In genomic region chr19:17226002-17226933, GRCh38 we compare ENCODE assay signal across 1 cellular context.
TF ChIP-seq lines count a peak whose summit lies in the region.

A gene with protein sequence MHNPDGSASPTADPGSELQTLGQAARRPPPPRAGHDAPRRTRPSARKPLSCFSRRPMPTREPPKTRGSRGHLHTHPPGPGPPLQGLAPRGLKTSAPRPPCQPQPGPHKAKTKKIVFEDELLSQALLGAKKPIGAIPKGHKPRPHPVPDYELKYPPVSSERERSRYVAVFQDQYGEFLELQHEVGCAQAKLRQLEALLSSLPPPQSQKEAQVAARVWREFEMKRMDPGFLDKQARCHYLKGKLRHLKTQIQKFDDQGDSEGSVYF (plus strand): TSS chr19:17226226. CDS start chr19:17226248, 22 bp downstream.

TF ChIP-seq in K562, 482 proteins besides CTCF, POLR2A, EP300 and RAD21 (continued from another document and continues in another):
- TF ChIP-seq, protein P1, sequence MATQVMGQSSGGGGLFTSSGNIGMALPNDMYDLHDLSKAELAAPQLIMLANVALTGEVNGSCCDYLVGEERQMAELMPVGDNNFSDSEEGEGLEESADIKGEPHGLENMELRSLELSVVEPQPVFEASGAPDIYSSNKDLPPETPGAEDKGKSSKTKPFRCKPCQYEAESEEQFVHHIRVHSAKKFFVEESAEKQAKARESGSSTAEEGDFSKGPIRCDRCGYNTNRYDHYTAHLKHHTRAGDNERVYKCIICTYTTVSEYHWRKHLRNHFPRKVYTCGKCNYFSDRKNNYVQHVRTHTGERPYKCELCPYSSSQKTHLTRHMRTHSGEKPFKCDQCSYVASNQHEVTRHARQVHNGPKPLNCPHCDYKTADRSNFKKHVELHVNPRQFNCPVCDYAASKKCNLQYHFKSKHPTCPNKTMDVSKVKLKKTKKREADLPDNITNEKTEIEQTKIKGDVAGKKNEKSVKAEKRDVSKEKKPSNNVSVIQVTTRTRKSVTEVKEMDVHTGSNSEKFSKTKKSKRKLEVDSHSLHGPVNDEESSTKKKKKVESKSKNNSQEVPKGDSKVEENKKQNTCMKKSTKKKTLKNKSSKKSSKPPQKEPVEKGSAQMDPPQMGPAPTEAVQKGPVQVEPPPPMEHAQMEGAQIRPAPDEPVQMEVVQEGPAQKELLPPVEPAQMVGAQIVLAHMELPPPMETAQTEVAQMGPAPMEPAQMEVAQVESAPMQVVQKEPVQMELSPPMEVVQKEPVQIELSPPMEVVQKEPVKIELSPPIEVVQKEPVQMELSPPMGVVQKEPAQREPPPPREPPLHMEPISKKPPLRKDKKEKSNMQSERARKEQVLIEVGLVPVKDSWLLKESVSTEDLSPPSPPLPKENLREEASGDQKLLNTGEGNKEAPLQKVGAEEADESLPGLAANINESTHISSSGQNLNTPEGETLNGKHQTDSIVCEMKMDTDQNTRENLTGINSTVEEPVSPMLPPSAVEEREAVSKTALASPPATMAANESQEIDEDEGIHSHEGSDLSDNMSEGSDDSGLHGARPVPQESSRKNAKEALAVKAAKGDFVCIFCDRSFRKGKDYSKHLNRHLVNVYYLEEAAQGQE (CRISPR knock-in tag; IDR thresholded peaks at IDR 0.05; ENCODE audit: low read depth): no peak; the same call in 1 of the 2 replicates
- TF ChIP-seq, protein P2, sequence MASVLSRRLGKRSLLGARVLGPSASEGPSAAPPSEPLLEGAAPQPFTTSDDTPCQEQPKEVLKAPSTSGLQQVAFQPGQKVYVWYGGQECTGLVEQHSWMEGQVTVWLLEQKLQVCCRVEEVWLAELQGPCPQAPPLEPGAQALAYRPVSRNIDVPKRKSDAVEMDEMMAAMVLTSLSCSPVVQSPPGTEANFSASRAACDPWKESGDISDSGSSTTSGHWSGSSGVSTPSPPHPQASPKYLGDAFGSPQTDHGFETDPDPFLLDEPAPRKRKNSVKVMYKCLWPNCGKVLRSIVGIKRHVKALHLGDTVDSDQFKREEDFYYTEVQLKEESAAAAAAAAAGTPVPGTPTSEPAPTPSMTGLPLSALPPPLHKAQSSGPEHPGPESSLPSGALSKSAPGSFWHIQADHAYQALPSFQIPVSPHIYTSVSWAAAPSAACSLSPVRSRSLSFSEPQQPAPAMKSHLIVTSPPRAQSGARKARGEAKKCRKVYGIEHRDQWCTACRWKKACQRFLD (CRISPR knock-in tag; IDR thresholded peaks at IDR 0.05): no peak; the same call in 1 of the 2 replicates
- TF ChIP-seq TAF9B (IDR thresholded peaks at IDR 0.05; ENCODE audit: partially characterized antibody): no peak
- no peak; the same call in 1 of the 2 replicates for TF ChIP-seq ZNF589 (CRISPR knock-in tag; IDR thresholded peaks at IDR 0.05; ENCODE audit: low read depth)
- TF ChIP-seq, protein P3, sequence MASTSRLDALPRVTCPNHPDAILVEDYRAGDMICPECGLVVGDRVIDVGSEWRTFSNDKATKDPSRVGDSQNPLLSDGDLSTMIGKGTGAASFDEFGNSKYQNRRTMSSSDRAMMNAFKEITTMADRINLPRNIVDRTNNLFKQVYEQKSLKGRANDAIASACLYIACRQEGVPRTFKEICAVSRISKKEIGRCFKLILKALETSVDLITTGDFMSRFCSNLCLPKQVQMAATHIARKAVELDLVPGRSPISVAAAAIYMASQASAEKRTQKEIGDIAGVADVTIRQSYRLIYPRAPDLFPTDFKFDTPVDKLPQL (IDR thresholded peaks at IDR 0.05; ENCODE audit: extremely low read depth, insufficient read length): peak; percentile 43
- TF ChIP-seq UBTF (IDR thresholded peaks at IDR 0.05; ENCODE audit: borderline replicate concordance in 1 of 2, low read depth in 2 of 2, low read length in 2 of 2): peak; percentile 27 to 77; a peak in 2 of 4 replicates
- TF ChIP-seq SP1 (CRISPR knock-in tag; IDR thresholded peaks at IDR 0.05): peak; percentile 90
- TF ChIP-seq TEAD4 (IDR thresholded peaks at IDR 0.05; ENCODE audit: low read length): 0 out of 2 replicates have a peak, but pooled peaks have one; percentile 2
- TF ChIP-seq TEAD4 (CRISPR knock-in tag; IDR thresholded peaks at IDR 0.05; ENCODE audit: borderline replicate concordance): no peak
- TF ChIP-seq SIN3A (IDR thresholded peaks at IDR 0.05; ENCODE audit: borderline replicate concordance in 2 of 2, control insufficient read depth in 1 of 2, low read depth in 2 of 2, low read length in 2 of 2): no peak; a peak in 1 of 4 replicates
- TF ChIP-seq ZNF583 (CRISPR knock-in tag; IDR thresholded peaks at IDR 0.05): no peak
- no peak for TF ChIP-seq HLTF (IDR thresholded peaks at IDR 0.05)
- TF ChIP-seq ZNF668 (CRISPR knock-in tag; IDR thresholded peaks at IDR 0.05): no peak
- TF ChIP-seq, protein P4, sequence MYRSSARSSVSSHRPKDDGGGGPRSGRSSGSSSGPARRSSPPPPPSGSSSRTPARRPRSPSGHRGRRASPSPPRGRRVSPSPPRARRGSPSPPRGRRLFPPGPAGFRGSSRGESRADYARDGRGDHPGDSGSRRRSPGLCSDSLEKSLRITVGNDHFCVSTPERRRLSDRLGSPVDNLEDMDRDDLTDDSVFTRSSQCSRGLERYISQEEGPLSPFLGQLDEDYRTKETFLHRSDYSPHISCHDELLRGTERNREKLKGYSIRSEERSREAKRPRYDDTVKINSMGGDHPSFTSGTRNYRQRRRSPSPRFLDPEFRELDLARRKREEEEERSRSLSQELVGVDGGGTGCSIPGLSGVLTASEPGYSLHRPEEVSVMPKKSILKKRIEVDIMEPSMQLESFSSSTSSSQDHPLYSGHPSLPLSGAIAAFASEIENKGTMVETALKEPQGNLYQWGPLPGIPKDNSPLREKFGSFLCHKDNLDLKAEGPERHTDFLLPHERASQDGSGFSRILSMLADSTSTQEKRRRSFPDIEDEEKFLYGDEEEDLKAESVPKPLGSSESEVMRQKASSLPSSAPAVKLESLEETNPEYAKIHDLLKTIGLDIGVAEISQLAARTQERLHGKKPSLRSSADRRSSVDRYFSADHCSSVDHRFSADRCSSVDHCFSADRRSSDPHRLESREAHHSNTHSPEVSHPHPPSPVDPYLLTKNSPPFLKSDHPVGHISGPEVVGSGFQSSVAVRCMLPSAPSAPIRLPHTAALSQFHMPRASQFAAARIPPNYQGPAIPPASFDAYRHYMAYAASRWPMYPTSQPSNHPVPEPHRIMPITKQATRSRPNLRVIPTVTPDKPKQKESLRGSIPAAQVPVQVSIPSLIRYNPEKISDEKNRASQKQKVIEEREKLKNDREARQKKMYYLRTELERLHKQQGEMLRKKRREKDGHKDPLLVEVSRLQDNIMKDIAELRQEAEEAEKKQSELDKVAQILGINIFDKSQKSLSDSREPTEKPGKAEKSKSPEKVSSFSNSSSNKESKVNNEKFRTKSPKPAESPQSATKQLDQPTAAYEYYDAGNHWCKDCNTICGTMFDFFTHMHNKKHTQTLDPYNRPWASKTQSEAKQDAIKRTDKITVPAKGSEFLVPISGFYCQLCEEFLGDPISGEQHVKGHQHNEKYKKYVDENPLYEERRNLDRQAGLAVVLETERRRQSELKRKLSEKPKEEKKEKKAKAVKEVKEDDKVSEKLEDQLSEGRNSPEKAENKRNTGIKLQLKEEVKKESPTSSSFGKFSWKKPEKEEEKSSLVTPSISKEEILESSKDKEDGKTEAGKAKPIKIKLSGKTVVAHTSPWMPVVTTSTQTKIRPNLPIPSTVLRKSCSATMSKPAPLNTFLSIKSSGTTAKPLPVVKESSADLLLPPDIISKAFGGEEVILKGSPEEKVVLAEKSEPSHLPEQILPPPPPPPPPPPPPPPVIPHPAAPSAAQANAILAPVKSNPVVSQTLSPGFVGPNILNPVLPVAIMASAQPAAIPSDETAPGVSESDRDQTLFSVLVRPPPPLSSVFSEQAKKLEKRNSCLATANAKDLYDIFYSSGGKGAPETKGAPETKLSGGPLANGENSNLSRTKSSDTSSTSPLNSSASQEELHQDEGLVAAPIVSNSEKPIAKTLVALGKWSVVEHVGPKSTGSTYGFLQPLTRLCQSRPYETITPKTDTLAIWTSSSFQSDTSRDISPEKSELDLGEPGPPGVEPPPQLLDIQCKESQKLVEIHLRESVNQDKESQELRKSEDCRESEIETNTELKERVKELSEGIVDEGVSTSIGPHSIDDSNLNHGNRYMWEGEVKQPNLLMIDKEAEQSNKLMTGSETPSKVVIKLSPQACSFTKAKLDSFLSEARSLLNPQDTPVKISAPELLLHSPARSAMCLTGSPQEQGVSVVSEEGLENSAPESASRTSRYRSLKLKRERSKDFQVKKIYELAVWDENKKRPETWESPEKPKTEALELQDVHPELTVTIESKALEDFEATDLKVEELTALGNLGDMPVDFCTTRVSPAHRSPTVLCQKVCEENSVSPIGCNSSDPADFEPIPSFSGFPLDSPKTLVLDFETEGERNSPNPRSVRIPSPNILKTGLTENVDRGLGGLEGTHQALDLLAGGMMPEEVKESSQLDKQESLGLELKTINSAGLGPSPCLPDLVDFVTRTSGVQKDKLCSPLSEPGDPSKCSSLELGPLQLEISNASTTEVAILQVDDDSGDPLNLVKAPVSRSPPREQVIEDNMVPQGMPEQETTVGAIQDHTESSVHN (IDR thresholded peaks at IDR 0.05; ENCODE audit: borderline replicate concordance in 1 of 2, low read depth in 1 of 2): no peak
- TF ChIP-seq, protein P5, sequence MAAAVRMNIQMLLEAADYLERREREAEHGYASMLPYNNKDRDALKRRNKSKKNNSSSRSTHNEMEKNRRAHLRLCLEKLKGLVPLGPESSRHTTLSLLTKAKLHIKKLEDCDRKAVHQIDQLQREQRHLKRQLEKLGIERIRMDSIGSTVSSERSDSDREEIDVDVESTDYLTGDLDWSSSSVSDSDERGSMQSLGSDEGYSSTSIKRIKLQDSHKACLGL (CRISPR knock-in tag; IDR thresholded peaks at IDR 0.05; ENCODE audit: borderline replicate concordance, poor library complexity, severe bottlenecking): no peak
- TF ChIP-seq ZNF277 (CRISPR knock-in tag; IDR thresholded peaks at IDR 0.05; ENCODE audit: borderline replicate concordance): no peak
- no peak for TF ChIP-seq ZC3H8 (IDR thresholded peaks at IDR 0.05)
- TF ChIP-seq SNIP1 (IDR thresholded peaks at IDR 0.05; ENCODE audit: low read depth): no peak
- TF ChIP-seq, protein P6, sequence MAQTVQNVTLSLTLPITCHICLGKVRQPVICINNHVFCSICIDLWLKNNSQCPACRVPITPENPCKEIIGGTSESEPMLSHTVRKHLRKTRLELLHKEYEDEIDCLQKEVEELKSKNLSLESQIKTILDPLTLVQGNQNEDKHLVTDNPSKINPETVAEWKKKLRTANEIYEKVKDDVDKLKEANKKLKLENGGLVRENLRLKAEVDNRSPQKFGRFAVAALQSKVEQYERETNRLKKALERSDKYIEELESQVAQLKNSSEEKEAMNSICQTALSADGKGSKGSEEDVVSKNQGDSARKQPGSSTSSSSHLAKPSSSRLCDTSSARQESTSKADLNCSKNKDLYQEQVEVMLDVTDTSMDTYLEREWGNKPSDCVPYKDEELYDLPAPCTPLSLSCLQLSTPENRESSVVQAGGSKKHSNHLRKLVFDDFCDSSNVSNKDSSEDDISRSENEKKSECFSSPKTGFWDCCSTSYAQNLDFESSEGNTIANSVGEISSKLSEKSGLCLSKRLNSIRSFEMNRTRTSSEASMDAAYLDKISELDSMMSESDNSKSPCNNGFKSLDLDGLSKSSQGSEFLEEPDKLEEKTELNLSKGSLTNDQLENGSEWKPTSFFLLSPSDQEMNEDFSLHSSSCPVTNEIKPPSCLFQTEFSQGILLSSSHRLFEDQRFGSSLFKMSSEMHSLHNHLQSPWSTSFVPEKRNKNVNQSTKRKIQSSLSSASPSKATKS (CRISPR knock-in tag; IDR thresholded peaks at IDR 0.05): no peak
- peak; percentile 85 for TF ChIP-seq PRDM10 (IDR thresholded peaks at IDR 0.05; ENCODE audit: partially characterized antibody)
- TF ChIP-seq BACH1 (tag; IDR thresholded peaks at IDR 0.05): no peak
- TF ChIP-seq MBD2 (IDR thresholded peaks at IDR 0.05; ENCODE audit: borderline replicate concordance, low read depth): peak; percentile 66; the same call in 1 of the 2 replicates
- no peak for TF ChIP-seq SRSF1 (IDR thresholded peaks at IDR 0.05; ENCODE audit: low read depth, low read length)
- TF ChIP-seq SPI1 (IDR thresholded peaks at IDR 0.05; ENCODE audit: borderline replicate concordance, low read depth, low read length): no peak
